ENCODE assay signal across 17 cellular contexts in the genomic region with DNA sequence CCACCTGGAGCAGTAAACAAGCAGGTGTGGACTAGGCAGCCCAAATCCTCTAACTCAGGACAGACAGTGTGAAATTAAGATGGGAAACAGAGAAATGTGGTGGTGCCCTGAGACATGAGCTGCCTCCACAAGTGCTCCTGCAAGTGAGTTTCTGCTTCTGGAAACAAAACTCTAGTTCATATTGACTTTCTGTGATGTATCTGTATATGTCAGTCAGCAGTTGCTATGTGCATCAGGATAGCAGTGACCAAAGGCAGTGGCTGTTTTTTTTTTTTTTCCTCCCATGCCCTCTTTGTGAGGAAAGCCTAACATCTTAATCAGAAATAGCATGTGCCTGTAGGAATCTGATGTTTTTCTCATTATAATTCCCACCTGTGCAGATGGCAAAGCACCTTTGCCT.
DNase-seq lines count a peak whose midpoint lies in the region; ATAC-seq, FAIRE-seq and TF ChIP-seq lines count a peak whose summit lies in the region.
"Had no signal": no experiment of that assay in that cellular context is flagged by ENCODE, and none has a peak within 500 bp of the region (broad histone marks: within the 10 kb centered on the region; RNA-seq: fewer than 3 reads in every experiment).

No MANE protein-coding gene starts in this region.

- POLR2A ChIA-PET in SK-N-SH (lab: Yijun Ruan, JAX), result no interaction called here
- POLR2A ChIA-PET in GM12878 (lab: Charles Lee), result interaction anchor here (0.7 kb wide), 1 partner anchor 9 kb away, joined by 4 read pairs; no protein-coding TSS in a partner anchor

- TF ChIP-seq EP300 in SK-N-SH (IDR thresholded peaks at IDR 0.05; ENCODE audit: borderline replicate concordance in 1 of 2, low read depth in 1 of 2, low read length in 1 of 2) (no peak), GM12878 (IDR thresholded peaks at IDR 0.05; ENCODE audit: borderline replicate concordance in 1 of 2, control insufficient read depth in 1 of 2, low read depth in 2 of 2, low read length in 2 of 2) (no peak)

- TF ChIP-seq CTCF in SK-N-SH (IDR thresholded peaks at IDR 0.05), result no peak
- TF ChIP-seq CTCF in GM12878 (IDR thresholded peaks at IDR 0.05 in 2 of 3, conservative IDR thresholded peaks at IDR 0.05 in 1 of 3; ENCODE audit: control insufficient read depth in 2 of 3, extremely low read depth in 1 of 3, insufficient read depth in 1 of 3, low read depth in 3 of 3, low read length in 3 of 3), result no peak

- no TSS peak for BruUV-seq in GM12878 (replicated peaks; lab: Mats Ljungman, UMichigan)

- TF ChIP-seq POLR2A in GM12878 (IDR thresholded peaks at IDR 0.05; ENCODE audit: low read depth, low read length), result no peak

- no peaks in the 10 kb centered on the region for H3K36me3 ChIP-seq in SK-N-SH (replicated peaks in 1 of 2; ENCODE audit: control insufficient read depth in 1 of 2, insufficient read depth in 2 of 2, low read length in 1 of 2)
- H3K36me3 ChIP-seq in GM12878 (ENCODE audit: control insufficient read depth in 2 of 2, insufficient read depth in 2 of 2, low read length in 1 of 2), result no peaks in the 10 kb centered on the region
- H3K36me3 ChIP-seq: BLaER1 treated with 17β-estradiol and CSF1 and Interleukin-3, amounts not matched to agents 10 nM and 100 nM; HAP-1 had no signal

- intact Hi-C loops in GM12878 (cut with micrococcal nuclease; ENCODE audit: unreplicated experiment), result no loop called here

- no peak overlapping the region for H2AFZ ChIP-seq in SK-N-SH (ENCODE audit: low read depth)
- no peak overlapping the region for H2AFZ ChIP-seq in GM12878 (ENCODE audit: control insufficient read depth, low read depth, low read length)

- no peak overlapping the region for H3K27ac ChIP-seq in SK-N-SH (ENCODE audit: low read depth in 2 of 2, low read length in 1 of 2)
- no peak overlapping the region for H3K27ac ChIP-seq in GM12878 (ENCODE audit: control insufficient read depth, insufficient read depth)
- H3K27ac ChIP-seq: BLaER1 treated with 17β-estradiol and CSF1 and Interleukin-3, amounts not matched to agents 10 nM and 100 nM had no signal

- CTCF ChIA-PET in SK-N-SH (lab: Yijun Ruan, JAX) (no interaction called here), GM12878 (lab: Yijun Ruan, JAX) (interaction anchor here (1.0 to 1.7 kb wide), 2 partner anchors 8 to 18 kb away, joined by 3 to 7 read pairs; no protein-coding TSS in a partner anchor)

- H3K79me2 ChIP-seq in SK-N-SH (ENCODE audit: insufficient read depth) (no peaks in the 10 kb centered on the region), GM12878 (ENCODE audit: control insufficient read depth, insufficient read depth, low read length) (no peaks in the 10 kb centered on the region)

- H3K4me3 ChIP-seq in SK-N-SH (ENCODE audit: low read depth in 2 of 2, low read length in 1 of 2) (no peak overlapping the region), GM12878 (no peak overlapping the region)
- H3K4me3 ChIP-seq: BLaER1 treated with 17β-estradiol and CSF1 and Interleukin-3, amounts not matched to agents 10 nM and 100 nM; HAP-1 had no signal

- H3K4me2 ChIP-seq in SK-N-SH, result no peak overlapping the region
- no peak overlapping the region for H3K4me2 ChIP-seq in GM12878 (ENCODE audit: control insufficient read depth, insufficient read depth)
- H3K4me2 ChIP-seq: BLaER1 treated with 17β-estradiol and CSF1 and Interleukin-3, amounts not matched to agents 10 nM and 100 nM had no signal

- H3K9me3 ChIP-seq in SK-N-SH (no peaks in the 10 kb centered on the region), GM12878 (replicated peaks; ENCODE audit: control insufficient read depth, insufficient read depth, low read length) (no peaks in the 10 kb centered on the region)
- H3K9me3 ChIP-seq: BLaER1 treated with 17β-estradiol and CSF1 and Interleukin-3, amounts not matched to agents 10 nM and 100 nM; HAP-1 had no signal

- ATAC-seq in SK-N-SH treated with all-trans-retinoic acid at 6 μM for 48 hours (no peak), HG03025 (IDR thresholded peaks at IDR 0.05; ENCODE audit: low FRiP score, unreplicated experiment) (peak; percentile 55), GM12878 (no peak; the same call in 2 of the 3 replicates)
- ATAC-seq: CD8-positive, alpha-beta T cell had no signal

- no peaks in the 10 kb centered on the region for H3F3A ChIP-seq in SK-N-SH (replicated peaks; ENCODE audit: insufficient read depth)

- peak; percentile 5 for DNase-seq in DMS53 (lab: John Stamatoyannopoulos, UW)
- no peak for DNase-seq in DMS53 treated with DMSO at 0.1 percent for 48 hours (lab: John Stamatoyannopoulos, UW; ENCODE audit: unreplicated experiment)
- DNase-seq in SK-N-SH, result no peak
- DNase-seq in GM12878 (ENCODE audit: low read depth, low spot score), result no peak
- DNase-seq in NCI-H774 (lab: John Stamatoyannopoulos, UW), result no peak
- no peak for DNase-seq in inferior parietal cortex (ENCODE audit: extremely low spot score)
- DNase-seq: 8988T; Calu3; CD8-positive, alpha-beta T cell; DMS79 treated with DMSO at 0.1 percent for 48 hours; GF-D8; KBM-7 had no signal

- H3K9me2 ChIP-seq in SK-N-SH, result no peaks in the 10 kb centered on the region

- H3K27me3 ChIP-seq in SK-N-SH (ENCODE audit: insufficient read depth) (no peaks in the 10 kb centered on the region), GM12878 (replicated peaks in 1 of 2; ENCODE audit: control insufficient read depth in 2 of 2, insufficient read depth in 2 of 2, low read length in 1 of 2) (no peaks in the 10 kb centered on the region)
- H3K27me3 ChIP-seq: BLaER1 treated with 17β-estradiol and CSF1 and Interleukin-3, amounts not matched to agents 10 nM and 100 nM had no signal

- no peaks in the 10 kb centered on the region for H3K4me1 ChIP-seq in SK-N-SH (ENCODE audit: control insufficient read depth in 1 of 2, insufficient read depth in 2 of 2, low read depth in 1 of 2, low read length in 1 of 2)
- H3K4me1 ChIP-seq in GM12878 (ENCODE audit: control insufficient read depth, insufficient read depth, low read length), result no peaks in the 10 kb centered on the region
- H3K4me1 ChIP-seq: BLaER1 treated with 17β-estradiol and CSF1 and Interleukin-3, amounts not matched to agents 10 nM and 100 nM had no signal

- SMC1A ChIA-PET in GM12878 (lab: Charles Lee; ENCODE audit: uncharacterized antibody, unreplicated experiment), result interaction anchor here (0.6 to 2.8 kb wide), 3 partner anchors 9 to 90 kb away, joined by 3 to 9 read pairs (median 6); no protein-coding TSS in a partner anchor

- RAD21 ChIA-PET in GM12878 (lab: Charles Lee; ENCODE audit: unreplicated experiment), result no interaction called here

- H4K20me1 ChIP-seq in SK-N-SH (ENCODE audit: insufficient read depth), result no peaks in the 10 kb centered on the region
- no peaks in the 10 kb centered on the region for H4K20me1 ChIP-seq in GM12878 (ENCODE audit: control insufficient read depth, insufficient read depth)
- H4K20me1 ChIP-seq: BLaER1 treated with 17β-estradiol and CSF1 and Interleukin-3, amounts not matched to agents 10 nM and 100 nM had no signal

- H3K9ac ChIP-seq in SK-N-SH, result no peak overlapping the region
- no peak overlapping the region for H3K9ac ChIP-seq in GM12878 (ENCODE audit: control insufficient read depth, insufficient read depth, low read length)
- H3K9ac ChIP-seq: BLaER1 treated with 17β-estradiol and CSF1 and Interleukin-3, amounts not matched to agents 10 nM and 100 nM had no signal

- in situ Hi-C loops in GM12878 (cut with MboI), result no loop called here

- FAIRE-seq in GM12878 (lab: Jason Lieb, UNC), result no peak
- FAIRE-seq: HTR-8/SVneo had no signal

- TF ChIP-seq RAD21 in SK-N-SH (IDR thresholded peaks at IDR 0.05; ENCODE audit: low read length) (no peak), GM12878 (IDR thresholded peaks at IDR 0.05; ENCODE audit: insufficient read depth, low read depth, low read length) (no peak)

TF ChIP-seq in SK-N-SH, 30 proteins besides CTCF, POLR2A, EP300 and RAD21:
- TF ChIP-seq GATA2 (CRISPR knock-in tag; IDR thresholded peaks at IDR 0.05) (no peak), RFX5 (IDR thresholded peaks at IDR 0.05; ENCODE audit: low read length) (peak; percentile 64; the same call in 1 of the 2 replicates), MEF2A (IDR thresholded peaks at IDR 0.05; ENCODE audit: borderline replicate concordance, low read depth) (no peak), RCOR1 (IDR thresholded peaks at IDR 0.05; ENCODE audit: low read length) (no peak), ELF1 (IDR thresholded peaks at IDR 0.05) (no peak)
TF ChIP-seq in SK-N-SH: peak in this region for 1.

TF ChIP-seq in SK-N-SH treated with all-trans-retinoic acid at 6 μM for 48 hours, 23 proteins besides CTCF, POLR2A, EP300 and RAD21 (continues in another document):
- no peak for TF ChIP-seq PATZ1 (CRISPR knock-in tag; IDR thresholded peaks at IDR 0.05; ENCODE audit: borderline replicate concordance)

TF ChIP-seq in GM12878, 131 proteins besides CTCF, POLR2A, EP300 and RAD21:
- TF ChIP-seq ZBTB33 (IDR thresholded peaks at IDR 0.05) (no peak), PAX5 (IDR thresholded peaks at IDR 0.05; ENCODE audit: borderline replicate concordance, low read depth, low read length) (no peak), SIN3A (IDR thresholded peaks at IDR 0.05; ENCODE audit: low read depth, low read length) (no peak), RFX5 (IDR thresholded peaks at IDR 0.05; ENCODE audit: low read depth, low read length) (peak; percentile 90), ZNF384 (IDR thresholded peaks at IDR 0.05; ENCODE audit: borderline replicate concordance, low read depth, low read length) (peak; percentile 56; the same call in 1 of the 2 replicates), NR2F1 (conservative IDR thresholded peaks at IDR 0.05) (no peak), CREB1 (IDR thresholded peaks at IDR 0.05; ENCODE audit: low read depth) (0 out of 2 replicates have a peak, but pooled peaks have one; percentile 31)
